25 cellular contexts compared by ENCODE assay signal in genomic region chr17:50459756-50460155, GRCh38. TPM values are rescaled to one million over a fixed set of nuclear protein-coding genes. Genes with fewer than 3 reads are reported as not detected.
DNase-seq lines count a peak whose midpoint lies in the region; ATAC-seq and TF ChIP-seq lines count a peak whose summit lies in the region.
"Had no signal": no experiment of that assay in that cellular context is flagged by ENCODE, and none has a peak within 500 bp of the region (broad histone marks: within the 10 kb centered on the region; RNA-seq: fewer than 3 reads in every experiment).

No MANE protein-coding gene starts in this region.

- POLR2A ChIA-PET in HCT116 (lab: Charles Lee): no interaction called here

- H3K4me3 ChIP-seq in HCT116 (replicated peaks in 1 of 2; ENCODE audit: low read depth in 1 of 2, low read length in 2 of 2) (no peak overlapping the region), osteoblast (ENCODE audit: insufficient read depth, low read length) (no peak overlapping the region), lower leg skin (ENCODE audit: low read depth, poor library complexity, severe bottlenecking) (no peak overlapping the region)
- H3K4me3 ChIP-seq: prostate gland, SK-N-MC, transverse colon had no signal

- H3K4me2 ChIP-seq in HCT116 (ENCODE audit: low read length): no peak overlapping the region
- H3K4me2 ChIP-seq in osteoblast (ENCODE audit: insufficient read depth, low read length): no peak overlapping the region

- no peak overlapping the region for H2AFZ ChIP-seq in HCT116 (ENCODE audit: low read depth, low read length, poor library complexity, severe bottlenecking)
- no peak overlapping the region for H2AFZ ChIP-seq in osteoblast (ENCODE audit: low read length)

- no peaks in the 10 kb centered on the region for H3K79me2 ChIP-seq in HCT116 (ENCODE audit: insufficient read depth, low read length)
- no peaks in the 10 kb centered on the region for H3K79me2 ChIP-seq in osteoblast (ENCODE audit: insufficient read depth, low read length)

- CTCF ChIA-PET in HCT116 (lab: Charles Lee): interaction anchor here (1.7 kb wide), 1 partner anchor 62 kb away, joined by 4 read pairs; the partner anchor contains the start of gene LRRC59

- TF ChIP-seq POLR2A in HCT116 (IDR thresholded peaks at IDR 0.05; ENCODE audit: borderline replicate concordance, extremely low read depth, insufficient read depth, insufficient read length) (no peak), lower leg skin (IDR thresholded peaks at IDR 0.05) (no peak)

- TF ChIP-seq RAD21 in HCT116 (IDR thresholded peaks at IDR 0.05; ENCODE audit: low read depth): no peak

- H3K4me1 ChIP-seq in HCT116 (ENCODE audit: control insufficient read depth in 1 of 2, insufficient read depth in 2 of 2, low read length in 2 of 2) (peaks cover 17 to 31% of the 10 kb centered on the region in 2 experiments), osteoblast (ENCODE audit: insufficient read depth, low read length) (peaks cover 17% of the 10 kb centered on the region)
- H3K4me1 ChIP-seq: prostate gland had no signal

- no peak overlapping the region for H3K9ac ChIP-seq in HCT116 (ENCODE audit: low read length)

- DNase-seq in DMS 273 treated with DMSO at 0.1 percent for 48 hours (lab: John Stamatoyannopoulos, UW) (peak; percentile 27), HCT116 (ENCODE audit: low read depth, low spot score) (no peak), NCI-H82 treated with DMSO at 0.1 percent for 48 hours (lab: John Stamatoyannopoulos, UW; ENCODE audit: unreplicated experiment) (peak; percentile 7), osteoblast (ENCODE audit: insufficient read length, low spot score, missing footprints) (peak; percentile 62), lower leg skin (ENCODE audit: low spot score in 2 of 2) (no peak), SIG-M5 treated with dmso at 0.1 percent for 504 hours (lab: John Stamatoyannopoulos, UW; ENCODE audit: unreplicated experiment) (no peak)
- DNase-seq: activated CD4-positive, alpha-beta T cell treated with anti-CD3 and anti-CD28 coated beads for 36 hours; activated naive CD4-positive, alpha-beta T cell; activated T-cell treated with anti-CD3 and anti-CD28 coated beads, Interleukin-2, amount 50 U/mL, for 24 hours; CD8-positive, alpha-beta memory T cell; effector memory CD4-positive, alpha-beta T cell; foreskin melanocyte; hippocampal formation; immature natural killer cell; KBM-7; NCI-H187; T-helper 17 cell had no signal

- no peak for ATAC-seq in HCT116
- ATAC-seq in HG02981 (IDR thresholded peaks at IDR 0.05; ENCODE audit: unreplicated experiment): no peak
- ATAC-seq: activated CD4-positive, alpha-beta T cell treated with anti-CD3 and anti-CD28 coated beads for 36 hours; T-helper 17 cell had no signal

- no peaks in the 10 kb centered on the region for H3K9me2 ChIP-seq in HCT116 (ENCODE audit: insufficient read depth)

- no peaks in the 10 kb centered on the region for H3K36me3 ChIP-seq in HCT116 (ENCODE audit: control insufficient read depth in 1 of 2, insufficient read depth in 2 of 2, low read length in 2 of 2)
- H3K36me3 ChIP-seq in osteoblast (ENCODE audit: insufficient read depth, low read length): peaks cover 4% of the 10 kb centered on the region
- H3K36me3 ChIP-seq: neutrophil, prostate gland, transverse colon had no signal

- H3K27ac ChIP-seq in HCT116 (ENCODE audit: low read depth, low read length): 0 out of 2 replicates have a peak overlapping the region, but pooled peaks have one; percentile 1
- no peak overlapping the region for H3K27ac ChIP-seq in osteoblast (ENCODE audit: low read depth, low read length)
- H3K27ac ChIP-seq: neutrophil, prostate gland, SK-N-MC had no signal

- no peaks in the 10 kb centered on the region for H3K27me3 ChIP-seq in HCT116 (ENCODE audit: insufficient read depth, low read length)
- H3K27me3 ChIP-seq in osteoblast (ENCODE audit: insufficient read depth, low read length): no peaks in the 10 kb centered on the region
- H3K27me3 ChIP-seq: neutrophil, transverse colon had no signal

- TF ChIP-seq CTCF in HCT116 (IDR thresholded peaks at IDR 0.05 in 2 of 3, conservative IDR thresholded peaks at IDR 0.05 in 1 of 3; ENCODE audit: borderline replicate concordance in 1 of 3, insufficient read depth in 1 of 3, low read depth in 2 of 3, low read length in 2 of 3): no peak
- no peak for TF ChIP-seq CTCF in osteoblast (IDR thresholded peaks at IDR 0.05; ENCODE audit: extremely low read depth, low read depth, low read length)
- no peak for TF ChIP-seq CTCF in lower leg skin (IDR thresholded peaks at IDR 0.05)

- WGBS in lower leg skin, 2 donors: 95% methylated on average over 4 of the region's 4 CpGs

- BruUV-seq in HCT116 (replicated peaks; lab: Mats Ljungman, UMichigan): no TSS peak

- H4K20me1 ChIP-seq in HCT116 (ENCODE audit: insufficient read depth): no peaks in the 10 kb centered on the region
- peaks cover 25% of the 10 kb centered on the region for H4K20me1 ChIP-seq in osteoblast (ENCODE audit: insufficient read depth, low read length)

- RAD21 ChIA-PET in HCT116 (lab: Charles Lee; ENCODE audit: low non-redundant PET in 1 of 2, low total read pairs in 2 of 2, uncharacterized antibody in 2 of 2, unreplicated experiment in 2 of 2): no interaction called here

- intact Hi-C loops in HCT116 (cut with micrococcal nuclease): no loop called here
- intact Hi-C loops in lower leg skin (cut with DNase I; ENCODE audit: low total_unique reads): no loop called here

- H3K9me3 ChIP-seq in HCT116 (ENCODE audit: control insufficient read depth in 1 of 2, insufficient read depth in 1 of 2, low read depth in 1 of 2, low read length in 2 of 2) (no peaks in the 10 kb centered on the region), osteoblast (ENCODE audit: low read depth, low read length) (no peaks in the 10 kb centered on the region)
- H3K9me3 ChIP-seq: neutrophil, prostate gland, transverse colon had no signal

TF ChIP-seq in HCT116, 20 proteins besides CTCF, POLR2A, EP300 and RAD21 (continues in another document):
- TF ChIP-seq ZFX (IDR thresholded peaks at IDR 0.05): no peak
- no peak for TF ChIP-seq SIN3A (IDR thresholded peaks at IDR 0.05; ENCODE audit: low read depth)
- no peak for TF ChIP-seq EGR1 (IDR thresholded peaks at IDR 0.05; ENCODE audit: low read depth)
- TF ChIP-seq FOSL1 (IDR thresholded peaks at IDR 0.05; ENCODE audit: low read depth): no peak
- no peak for TF ChIP-seq POLR2AphosphoS5 (IDR thresholded peaks at IDR 0.05; ENCODE audit: low read depth, low read length)
- no peak for TF ChIP-seq SP1 (IDR thresholded peaks at IDR 0.05; ENCODE audit: low read depth)
- TF ChIP-seq JUND (IDR thresholded peaks at IDR 0.05): no peak
- no peak for TF ChIP-seq CEBPB (IDR thresholded peaks at IDR 0.05; ENCODE audit: low read depth)
- no peak for TF ChIP-seq ELF1 (IDR thresholded peaks at IDR 0.05; ENCODE audit: borderline replicate concordance, low read depth)
- TF ChIP-seq ATF3 (IDR thresholded peaks at IDR 0.05): no peak
- TF ChIP-seq CBX3 (IDR thresholded peaks at IDR 0.05; ENCODE audit: low read depth): no peak
- TF ChIP-seq, protein P1, sequence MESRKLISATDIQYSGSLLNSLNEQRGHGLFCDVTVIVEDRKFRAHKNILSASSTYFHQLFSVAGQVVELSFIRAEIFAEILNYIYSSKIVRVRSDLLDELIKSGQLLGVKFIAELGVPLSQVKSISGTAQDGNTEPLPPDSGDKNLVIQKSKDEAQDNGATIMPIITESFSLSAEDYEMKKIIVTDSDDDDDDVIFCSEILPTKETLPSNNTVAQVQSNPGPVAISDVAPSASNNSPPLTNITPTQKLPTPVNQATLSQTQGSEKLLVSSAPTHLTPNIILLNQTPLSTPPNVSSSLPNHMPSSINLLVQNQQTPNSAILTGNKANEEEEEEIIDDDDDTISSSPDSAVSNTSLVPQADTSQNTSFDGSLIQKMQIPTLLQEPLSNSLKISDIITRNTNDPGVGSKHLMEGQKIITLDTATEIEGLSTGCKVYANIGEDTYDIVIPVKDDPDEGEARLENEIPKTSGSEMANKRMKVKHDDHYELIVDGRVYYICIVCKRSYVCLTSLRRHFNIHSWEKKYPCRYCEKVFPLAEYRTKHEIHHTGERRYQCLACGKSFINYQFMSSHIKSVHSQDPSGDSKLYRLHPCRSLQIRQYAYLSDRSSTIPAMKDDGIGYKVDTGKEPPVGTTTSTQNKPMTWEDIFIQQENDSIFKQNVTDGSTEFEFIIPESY (IDR thresholded peaks at IDR 0.05; ENCODE audit: extremely low read depth, insufficient replicate concordance, low read length): no peak

RNA-seq across cellular contexts. Expression of gene CHAD, which starts 8.9 kb away (rescaled TPM):
- total RNA-seq in HCT116 (2021; ENCODE audit: unreplicated experiment) (not detected), osteoblast (not detected in 2 replicates), lower leg skin (1 to 10 TPM; 3.2 to 8.2 (median 7.2) TPM)
- polyA plus RNA-seq in HCT116 (2012): 1.2 and 1.3 TPM in 2 replicates
- total RNA-seq: activated CD4-positive, alpha-beta T cell treated with anti-CD3 and anti-CD28 coated beads for 36 hours; activated CD8-positive, alpha-beta memory T cell treated with anti-CD3 and anti-CD28 coated beads for 36 hours; CD8-positive, alpha-beta memory T cell; HT-29; myocyte; T-helper 17 cell had no signal
- polyA plus RNA-seq: CD8-positive, alpha-beta memory T cell; immature natural killer cell had no signal

RNA-seq across cellular contexts. Expression of gene RSAD1, which starts 18.9 kb away (rescaled TPM):
- total RNA-seq in HCT116 (2021; ENCODE audit: unreplicated experiment) (82.7 TPM), osteoblast (23.9 and 26.5 TPM in 2 replicates), lower leg skin (10 to 100 TPM; 21.5 to 40.5 (median 26.5) TPM)
- 50.4 and 56.4 TPM in 2 replicates for polyA plus RNA-seq in HCT116 (2012)

RNA-seq across cellular contexts. Expression of gene ACSF2, which starts 33.7 kb away (rescaled TPM):
- total RNA-seq in HCT116 (2021; ENCODE audit: unreplicated experiment): 52.4 TPM
- polyA plus RNA-seq in HCT116 (2012): 34.4 and 40.5 TPM in 2 replicates
- 60.1 and 63.0 TPM in 2 replicates for total RNA-seq in osteoblast
- 100 to 1,000 TPM in 1 of 4 donors, 10 to 100 TPM in 3; 40.8 to 121 (median 64.3) TPM for total RNA-seq in lower leg skin

RNA-seq across cellular contexts. Expression of gene MYCBPAP, which starts 48.5 kb away (rescaled TPM):
- total RNA-seq in HCT116 (2021; ENCODE audit: unreplicated experiment) (not detected), osteoblast (0.36 and 0.88 TPM in 2 replicates), lower leg skin (1 to 10 TPM in 1 of 4 donors, under 1 TPM in 3; 0.38 to 2.3 (median 0.54) TPM)
- 0.45 TPM in 1 of 2 replicates, not detected in the other for polyA plus RNA-seq in HCT116 (2012)
- total RNA-seq: HT-29 had no signal
- polyA plus RNA-seq: CD8-positive, alpha-beta memory T cell had no signal

Comparison
In these comparisons a context has a peak if more than half of its experiments do, and no peak if none do; other contexts are left out.
1. DNase-seq: peak in DMS 273 treated with DMSO at 0.1 percent for 48 hours (single experiment), NCI-H82 treated with DMSO at 0.1 percent for 48 hours (single experiment) and osteoblast (single experiment); none in HCT116 (single experiment), lower leg skin (0 of 2) and SIG-M5 treated with dmso at 0.1 percent for 504 hours (single experiment).